8 cellular contexts compared by ENCODE assay signal in the genomic region with DNA sequence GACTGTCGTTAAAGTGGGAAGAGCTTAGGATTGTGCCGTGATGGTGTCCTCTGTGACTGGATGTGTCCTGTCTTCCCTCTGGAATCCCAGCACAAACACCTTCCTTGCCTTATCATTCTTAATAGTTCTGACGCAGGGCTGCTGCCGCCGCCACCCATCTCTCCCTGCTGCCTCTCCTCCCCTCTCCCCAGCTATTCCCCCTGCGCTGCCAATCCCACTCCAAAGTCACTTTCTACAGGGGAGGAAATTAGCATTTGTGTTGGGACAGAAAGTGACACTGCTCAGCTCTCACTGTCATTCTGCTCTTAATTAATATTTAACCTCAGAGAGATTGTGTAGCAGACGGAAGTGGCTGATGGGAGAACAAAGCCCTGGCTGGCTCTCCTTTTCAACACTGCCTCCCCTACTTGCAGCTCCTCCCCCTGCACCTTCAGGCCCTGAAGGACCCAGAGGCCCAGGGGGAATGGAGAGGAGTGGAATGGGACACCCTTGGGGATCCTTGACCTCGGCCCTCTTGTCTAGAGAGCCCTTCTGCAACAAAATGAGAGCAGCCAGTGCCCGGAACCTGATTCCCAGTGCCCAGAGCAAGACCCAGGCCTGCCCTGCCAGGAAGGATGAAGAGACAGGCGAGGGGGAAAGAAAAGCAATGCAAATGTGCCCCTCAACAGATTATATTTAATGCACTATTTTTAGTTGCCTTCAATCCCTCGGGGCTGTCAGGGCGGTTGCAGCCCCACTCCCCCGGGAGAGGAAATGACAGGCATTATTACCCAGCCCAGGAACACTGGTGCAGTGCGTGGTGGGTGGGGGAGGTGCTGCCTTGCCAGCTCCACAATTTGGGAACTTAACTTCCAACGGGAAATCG. TPM values are rescaled to one million over a fixed set of nuclear protein-coding genes. Genes with fewer than 3 reads are reported as not detected.
A peak's percentile ranks its signal among the peaks of the same experiment; 100 is the strongest.
DNase-seq lines count a peak whose midpoint lies in the region; ATAC-seq and TF ChIP-seq lines count a peak whose summit lies in the region.

No MANE protein-coding gene starts in this region.

- TF ChIP-seq EP300 in sigmoid colon (IDR thresholded peaks at IDR 0.05): no peak

- no peaks in the 10 kb centered on the region for H3K36me3 ChIP-seq in BE2C
- no peaks in the 10 kb centered on the region for H3K36me3 ChIP-seq in sigmoid colon

- intact Hi-C loops in sigmoid colon (cut with DNase I): no loop called here

- H3K4me3 ChIP-seq in BE2C (ENCODE audit: low read depth, low read length) (peak overlapping the region; percentile 6; the same call in 1 of the 2 replicates), fibroblast of pulmonary artery (replicated peaks; ENCODE audit: low read depth, low read length) (peak overlapping the region; percentile 13), sigmoid colon (no peak overlapping the region)

- no peak for TF ChIP-seq POLR2A in sigmoid colon (IDR thresholded peaks at IDR 0.05)

- DNase-seq in BE2C: peak; percentile 27
- DNase-seq in fibroblast of pulmonary artery (ENCODE audit: low read depth): no peak
- DNase-seq in sigmoid colon: no peak
- DNase-seq in iPS-NIHi11 (ENCODE audit: low spot score): no peak
- DNase-seq in activated T-cell treated with anti-CD3 and anti-CD28 coated beads, Interleukin-2, amount 50 U/mL, for 1 hour: no peak
- DNase-seq in NCI-H524 treated with DMSO at 0.1 percent for 48 hours (lab: John Stamatoyannopoulos, UW): no peak

- ATAC-seq in GM19467 (IDR thresholded peaks at IDR 0.05; ENCODE audit: unreplicated experiment) (peak; percentile 96), HG03460 (IDR thresholded peaks at IDR 0.05; ENCODE audit: unreplicated experiment) (peak; percentile 97)

- H3K4me1 ChIP-seq in BE2C: no peaks in the 10 kb centered on the region; the same call in 1 of the 2 replicates
- no peaks in the 10 kb centered on the region for H3K4me1 ChIP-seq in sigmoid colon

- H3K9me3 ChIP-seq in BE2C: no peaks in the 10 kb centered on the region
- H3K9me3 ChIP-seq in sigmoid colon: no peaks in the 10 kb centered on the region

- no peak overlapping the region for H3K27ac ChIP-seq in sigmoid colon

- 16 to 36% methylated on average over 16 of the region's 16 CpGs for WGBS in sigmoid colon, 2 donors

- H3K27me3 ChIP-seq in BE2C: no peaks in the 10 kb centered on the region
- H3K27me3 ChIP-seq in sigmoid colon: peaks cover 0 to 69% (median 13%) of the 10 kb centered on the region in 3 donors

- TF ChIP-seq CTCF in BE2C (IDR thresholded peaks at IDR 0.05; ENCODE audit: low read depth, low read length) (no peak), fibroblast of pulmonary artery (IDR thresholded peaks at IDR 0.05; ENCODE audit: low read length, missing control alignments) (no peak), sigmoid colon (IDR thresholded peaks at IDR 0.05) (no peak)

RNA-seq across cellular contexts. Expression of a gene that starts 14.7 kb away (rescaled TPM):
- polyA plus RNA-seq in BE2C (2012; ENCODE audit: insufficient read depth, insufficient read length, low read depth): 55.6 TPM
- 1 to 10 TPM in 2 of 4 donors, under 1 TPM in 1, not detected in 1; 0.95 to 1.3 (median 1.1) TPM for total RNA-seq in sigmoid colon
- polyA plus RNA-seq in sigmoid colon: 1 to 10 TPM in 2 of 3 donors, not detected in 1; 1.8 to 7.4 TPM

RNA-seq across cellular contexts. Expression of a gene that starts 27.0 kb away (rescaled TPM):
- polyA plus RNA-seq in BE2C (2012; ENCODE audit: insufficient read depth, insufficient read length, low read depth): 0.74 TPM
- total RNA-seq in sigmoid colon: 1 to 10 TPM in 1 of 4 donors, under 1 TPM in 2, not detected in 1; 0.36 to 3.0 (median 0.49) TPM
- 10 to 100 TPM; 54.6 to 79.3 (median 66.9) TPM for polyA plus RNA-seq in sigmoid colon

RNA-seq across cellular contexts. Expression of a gene that starts 37.0 kb away (rescaled TPM):
- polyA plus RNA-seq in BE2C (2012; ENCODE audit: insufficient read depth, insufficient read length, low read depth): 6.5 TPM
- 1 to 10 TPM; 4.6 to 9.7 (median 7.6) TPM for total RNA-seq in sigmoid colon
- polyA plus RNA-seq in sigmoid colon: 10 to 100 TPM in 1 of 3 donors, 1 to 10 TPM in 2; 2.3 to 14.9 (median 3.6) TPM

RNA-seq across cellular contexts. Expression of a gene that starts 51.4 kb away (rescaled TPM):
- 1.6 TPM for polyA plus RNA-seq in BE2C (2012; ENCODE audit: insufficient read depth, insufficient read length, low read depth)
- total RNA-seq in sigmoid colon: 1 to 10 TPM; 2.3 to 7.1 (median 5.2) TPM
- polyA plus RNA-seq in sigmoid colon: 10 to 100 TPM; 12.6 to 23.8 (median 15.6) TPM

RNA-seq across cellular contexts. Expression of a gene that starts 51.5 kb away (rescaled TPM):
- 5.0 TPM for polyA plus RNA-seq in BE2C (2012; ENCODE audit: insufficient read depth, insufficient read length, low read depth)
- 1 to 10 TPM; 2.5 to 7.2 (median 4.3) TPM for total RNA-seq in sigmoid colon
- 10 to 100 TPM; 13.2 to 62.2 (median 24.7) TPM for polyA plus RNA-seq in sigmoid colon

Comparison
In these comparisons a context has a peak if more than half of its experiments do, and no peak if none do; other contexts are left out.
1. H3K4me3 ChIP-seq: peak in BE2C (single experiment) and fibroblast of pulmonary artery (single experiment); none in sigmoid colon (0 of 4).